Comparison of ENCODE assay signal across 16 cellular contexts in the genomic region with DNA sequence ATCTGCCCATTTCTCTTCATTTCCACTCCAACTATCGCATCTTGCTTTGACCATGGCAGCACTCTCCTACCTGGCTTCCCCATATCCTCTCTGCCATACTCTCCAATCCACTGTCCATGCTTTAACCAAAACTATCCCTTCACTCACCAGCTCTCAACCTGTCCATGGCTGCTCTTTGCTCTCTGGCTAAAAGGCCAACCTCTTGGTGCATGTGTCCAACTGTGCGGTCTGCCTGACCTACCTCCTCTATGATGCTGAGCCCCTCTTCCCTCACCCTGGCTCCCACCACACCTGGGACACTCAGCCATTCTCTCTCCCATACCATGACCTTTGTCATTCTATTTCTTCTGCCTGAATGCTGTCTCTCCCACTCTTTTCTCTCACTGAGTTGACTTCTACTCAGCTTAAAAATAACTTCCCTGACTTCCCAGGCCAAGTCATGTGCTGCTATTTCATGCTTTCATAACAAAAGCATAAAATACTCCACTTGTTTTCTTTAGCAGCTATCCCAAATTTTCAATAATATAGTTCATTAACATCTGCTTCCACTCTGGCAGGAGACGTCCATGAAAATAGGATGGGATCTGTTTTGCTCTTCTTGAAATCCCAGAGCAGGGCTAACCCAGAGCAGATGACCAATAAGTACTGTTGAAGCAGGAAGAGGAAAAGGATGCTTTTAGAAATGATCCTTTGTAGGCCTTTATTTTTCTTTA. TPM values are rescaled to one million over a fixed set of nuclear protein-coding genes. Genes with fewer than 3 reads are reported as not detected.
A peak's percentile ranks its signal among the peaks of the same experiment; 100 is the strongest.
DNase-seq lines count a peak whose midpoint lies in the region; ATAC-seq, FAIRE-seq and TF ChIP-seq lines count a peak whose summit lies in the region.
"Had no signal": no experiment of that assay in that cellular context is flagged by ENCODE, and none has a peak within 500 bp of the region (broad histone marks: within the 10 kb centered on the region; RNA-seq: fewer than 3 reads in every experiment).

No MANE protein-coding gene starts in this region.

- H4K20me1 ChIP-seq in H1 (replicated peaks in 1 of 2; ENCODE audit: control insufficient read depth in 1 of 2, insufficient read depth in 2 of 2, low read length in 2 of 2) = no peaks in the 10 kb centered on the region

- no peak overlapping the region for H3K18ac ChIP-seq in H1 (ENCODE audit: extremely low read depth, low read length)

- H4K8ac ChIP-seq in H1 (ENCODE audit: extremely low read depth, insufficient read depth, low read length) = no peak overlapping the region

- no peak overlapping the region for H2BK120ac ChIP-seq in H1 (replicated peaks; ENCODE audit: low read depth, low read length)

- no peak overlapping the region for H3K9ac ChIP-seq in H1 (replicated peaks in 1 of 4; ENCODE audit: extremely low read depth in 1 of 4, low read depth in 3 of 4, low read length in 3 of 4)
- H3K9ac ChIP-seq: GM23248 had no signal

- CTCF ChIA-PET in WTC11 (lab: Charles Lee) = no interaction called here
- CTCF ChIA-PET in H1 (lab: Charles Lee; ENCODE audit: partially characterized antibody) = interaction anchor here (0.9 to 1.9 kb wide), 2 partner anchors 33 to 41 kb away, joined by 3 to 4 read pairs; no protein-coding TSS in a partner anchor

- H3K79me1 ChIP-seq in H1 (ENCODE audit: low read depth, low read length) = no peaks in the 10 kb centered on the region

- POLR2A ChIA-PET in WTC11 (lab: Charles Lee) = no interaction called here
- POLR2A ChIA-PET in H1 (lab: Charles Lee; ENCODE audit: partially characterized antibody) = no interaction called here

- H3K56ac ChIP-seq in H1 (replicated peaks; ENCODE audit: insufficient read length, low read depth, low read length) = no peak overlapping the region

- H3K27me3 ChIP-seq in H1 (replicated peaks in 1 of 4; ENCODE audit: control insufficient read depth in 3 of 4, extremely low read depth in 1 of 4, insufficient read depth in 3 of 4, low read length in 3 of 4) (no peaks in the 10 kb centered on the region), uterus (no peaks in the 10 kb centered on the region)

- no peak overlapping the region for H2AFZ ChIP-seq in H1 (ENCODE audit: low read length)
- H2AFZ ChIP-seq: GM23248, PC-9 had no signal

- H3K4me1 Mint-ChIP-seq in WTC11 (peaks cover 6% of the 10 kb centered on the region), nephron (peaks cover 8% of the 10 kb centered on the region)

- TF ChIP-seq RAD21 in H1 (IDR thresholded peaks at IDR 0.05 in 1 of 2, conservative IDR thresholded peaks at IDR 0.05 in 1 of 2; ENCODE audit: low read depth in 2 of 2, low read length in 2 of 2) = no peak

- no peak overlapping the region for H4K91ac ChIP-seq in H1 (replicated peaks; ENCODE audit: insufficient read length, low read length)

- FAIRE-seq in H1 (lab: Jason Lieb, UNC) = no peak
- FAIRE-seq: GM12878, GM19239 had no signal

- H3K4me2 ChIP-seq in H1 (ENCODE audit: insufficient read depth in 1 of 2, low read depth in 2 of 2, low read length in 2 of 2) = no peak overlapping the region
- H3K4me2 ChIP-seq: PC-9 had no signal

- ATAC-seq in WTC11 (peak; percentile 20; the same call in 1 of the 2 replicates), HG02938 (IDR thresholded peaks at IDR 0.05; ENCODE audit: unreplicated experiment) (no peak)
- ATAC-seq: GM12878 had no signal

- no peak for TF ChIP-seq POLR2A in H1 (IDR thresholded peaks at IDR 0.05; ENCODE audit: control extremely low read depth in 1 of 2, low read depth in 2 of 2, low read length in 2 of 2)
- TF ChIP-seq POLR2A in uterus (IDR thresholded peaks at IDR 0.05) = no peak

- no peak overlapping the region for H3K4ac ChIP-seq in H1 (replicated peaks; ENCODE audit: insufficient read length, low read depth, low read length)

- no peak overlapping the region for H3K14ac ChIP-seq in H1 (ENCODE audit: insufficient read length)

- H2BK20ac ChIP-seq in H1 (ENCODE audit: low read length) = no peak overlapping the region

- H3K36me3 ChIP-seq in H1 (ENCODE audit: control insufficient read depth in 2 of 4, insufficient read depth in 4 of 4, low read length in 3 of 4) (no peaks in the 10 kb centered on the region), uterus (no peaks in the 10 kb centered on the region)

- H3K4me3 ChIP-seq in H1 (ENCODE audit: extremely low read depth in 1 of 4, insufficient read depth in 2 of 4, low read depth in 3 of 4, low read length in 4 of 4) (no peak overlapping the region), uterus (no peak overlapping the region)
- H3K4me3 ChIP-seq: GM12878, GM23248, PC-9 had no signal

- H3K27ac Mint-ChIP-seq in WTC11 = peak overlapping the region; percentile 32; the same call in 1 of the 2 replicates
- H3K27ac Mint-ChIP-seq in nephron = peak overlapping the region in 2 of 3 experiments; percentile 70 to 84

- H2BK12ac ChIP-seq in H1 (ENCODE audit: low read depth, low read length) = no peak overlapping the region

- 87 to 100% methylated on average over 1 to 3 of the region's 3 CpGs for WGBS in H1 (ENCODE audit: extremely low coverage in 1 of 2, insufficient coverage in 1 of 2, insufficient read length in 1 of 2, insufficient replicate concordance in 2 of 2, low coverage in 1 of 2, low lambda C conversion rate in 2 of 2, missing lambda C conversion rate in 1 of 2), 2 experiments

- no peaks in the 10 kb centered on the region for H3K23me2 ChIP-seq in H1 (ENCODE audit: low read depth, low read length)

- no peak overlapping the region for H4K5ac ChIP-seq in H1 (ENCODE audit: insufficient read length, low read depth, low read length)

- 0 out of 2 replicates have a peak overlapping the region, but pooled peaks have one; percentile 37 for H2BK5ac ChIP-seq in H1 (ENCODE audit: low read depth, low read length)

- H3K27me3 Mint-ChIP-seq in WTC11 (ENCODE audit: low read depth) (no peaks in the 10 kb centered on the region), nephron (ENCODE audit: low read depth) (peaks cover 3% of the 10 kb centered on the region)

- H3K79me2 ChIP-seq in H1 (ENCODE audit: control insufficient read depth in 1 of 2, insufficient read depth in 2 of 2, low read length in 2 of 2) = no peaks in the 10 kb centered on the region

- no peaks in the 10 kb centered on the region for H3K36me3 Mint-ChIP-seq in WTC11
- H3K36me3 Mint-ChIP-seq in nephron (ENCODE audit: low read depth) = no peaks in the 10 kb centered on the region

- H3K9me3 ChIP-seq in H1 (ENCODE audit: insufficient read depth in 2 of 2, low read depth in 1 of 2, low read length in 1 of 2) (no peaks in the 10 kb centered on the region), uterus (no peaks in the 10 kb centered on the region)

- H3K4me1 ChIP-seq in H1 (replicated peaks in 1 of 4; ENCODE audit: control insufficient read depth in 3 of 4, insufficient read depth in 4 of 4, low read length in 3 of 4) (0 out of 7 replicates have a peak, but pooled peaks cover 0 to 3% (median 0%) of the 10 kb centered on the region in 4 experiments), uterus (no peaks in the 10 kb centered on the region)

- no peak overlapping the region for H3K23ac ChIP-seq in H1 (ENCODE audit: insufficient read length)

- H3K27ac ChIP-seq in H1 (ENCODE audit: low read depth, low read length) (no peak overlapping the region), uterus (peak overlapping the region; percentile 29 to 66)
- H3K27ac ChIP-seq: GM23248, PC-9 had no signal

- DNase-seq in WTC11 (ENCODE audit: low spot score) = no peak
- no peak for DNase-seq in H1 (ENCODE audit: low read depth in 1 of 2, low spot score in 2 of 2)
- DNase-seq in uterus = no peak
- no peak for DNase-seq in NCI-H526 (lab: John Stamatoyannopoulos, UW)
- DNase-seq in NCI-H2171 treated with DMSO at 0.1 percent for 48 hours (lab: John Stamatoyannopoulos, UW) = no peak
- DNase-seq: AML-193, GM23248, NCI-H1048, NCI-H146, NCI-H446, NCI-H748 treated with DMSO at 0.1 percent for 48 hours, PC-9 had no signal

- intact Hi-C loops in uterus (cut with DNase I; ENCODE audit: low total_unique reads) = no loop called here

- no peaks in the 10 kb centered on the region for H3K9me3 Mint-ChIP-seq in WTC11
- H3K9me3 Mint-ChIP-seq in nephron = no peaks in the 10 kb centered on the region

- TF ChIP-seq CTCF in WTC11 (IDR thresholded peaks at IDR 0.05) = no peak
- TF ChIP-seq CTCF in H1 (IDR thresholded peaks at IDR 0.05; ENCODE audit: control extremely low read depth in 1 of 3, insufficient read depth in 1 of 3, low read depth in 1 of 3, low read length in 3 of 3) = no peak
- no peak for TF ChIP-seq CTCF in nephron (IDR thresholded peaks at IDR 0.05; ENCODE audit: unreplicated experiment in 3 of 3)
- no peak for TF ChIP-seq CTCF in uterus (IDR thresholded peaks at IDR 0.05)

- peak overlapping the region; percentile 30; the same call in 1 of the 2 replicates for H2AK5ac ChIP-seq in H1 (ENCODE audit: low read depth, low read length)

- TF ChIP-seq EP300 in H1 (IDR thresholded peaks at IDR 0.05; ENCODE audit: borderline replicate concordance in 1 of 2, low read depth in 2 of 2, low read length in 2 of 2) = no peak

- no peak overlapping the region for H3K4me3 Mint-ChIP-seq in WTC11
- no peak overlapping the region for H3K4me3 Mint-ChIP-seq in nephron

- no peak overlapping the region for H2BK15ac ChIP-seq in H1 (ENCODE audit: low read length)

TF ChIP-seq in WTC11, 78 proteins besides CTCF, POLR2A, EP300 and RAD21 (continues in another document):
- no peak for TF ChIP-seq GTF2I (CRISPR knock-in tag; conservative IDR thresholded peaks at IDR 0.05)

TF ChIP-seq in H1, 55 proteins besides CTCF, POLR2A, EP300 and RAD21 (continues in another document):
- TF ChIP-seq TAF1 (IDR thresholded peaks at IDR 0.05; ENCODE audit: low read depth, low read length) = no peak
- TF ChIP-seq POLR2AphosphoS5 (IDR thresholded peaks at IDR 0.05; ENCODE audit: low read depth, low read length) = no peak
- TF ChIP-seq HDAC2 (IDR thresholded peaks at IDR 0.05; ENCODE audit: borderline replicate concordance in 1 of 2, low read depth in 2 of 2, low read length in 2 of 2) = no peak
- no peak for TF ChIP-seq EGR1 (IDR thresholded peaks at IDR 0.05; ENCODE audit: borderline replicate concordance, low read depth, low read length)
- no peak for TF ChIP-seq HDAC6 (IDR thresholded peaks at IDR 0.05; ENCODE audit: low read depth, low read length)

RNA-seq across cellular contexts. Expression of gene KLF3, which starts 29.8 kb away (rescaled TPM):
- total RNA-seq in WTC11 (2021) (15.5 to 16.8 TPM (median 16.4 TPM) in 3 replicates), uterus (10 to 100 TPM; 13.8 to 69.0 (median 41.2) TPM)
- total RNA-seq in H1 (2021; fragmentation: NEBNext Ultra II Directional; extraction: Animal tissue kit (Norgen Biotek cat#: 25700)) = 13.4 and 14.9 TPM in 2 replicates
- 7.1 and 8.0 TPM in 2 replicates for polyA plus RNA-seq in H1 (2011; rRNA removed)
- polyA plus RNA-seq in H1 (2011; cell fraction: cytosol; rRNA removed) = 5.2 TPM
- polyA plus RNA-seq in H1 (2011; cell fraction: nucleus; rRNA removed) = 9.5 TPM
- 6.2 to 8.7 TPM (median 6.8 TPM) in 4 replicates for polyA plus RNA-seq in H1 (2012, experiment 1 of 2)
- 2.2 TPM for polyA plus RNA-seq in H1 (2012, experiment 2 of 2)
- polyA plus RNA-seq in H1 (2013, experiment 1 of 2) = 7.3 TPM
- 7.4 TPM for polyA plus RNA-seq in H1 (2013, experiment 2 of 2)
- 15.0 and 19.5 TPM in 2 replicates for polyA minus RNA-seq in H1 (2011; rRNA and poly(A)+ RNA removed)
- polyA minus RNA-seq in H1 (2011; cell fraction: cytosol; rRNA and poly(A)+ RNA removed) = 7.0 TPM
- 41.1 TPM for polyA minus RNA-seq in H1 (2011; cell fraction: nucleus; rRNA and poly(A)+ RNA removed)
